In the genomic region with DNA sequence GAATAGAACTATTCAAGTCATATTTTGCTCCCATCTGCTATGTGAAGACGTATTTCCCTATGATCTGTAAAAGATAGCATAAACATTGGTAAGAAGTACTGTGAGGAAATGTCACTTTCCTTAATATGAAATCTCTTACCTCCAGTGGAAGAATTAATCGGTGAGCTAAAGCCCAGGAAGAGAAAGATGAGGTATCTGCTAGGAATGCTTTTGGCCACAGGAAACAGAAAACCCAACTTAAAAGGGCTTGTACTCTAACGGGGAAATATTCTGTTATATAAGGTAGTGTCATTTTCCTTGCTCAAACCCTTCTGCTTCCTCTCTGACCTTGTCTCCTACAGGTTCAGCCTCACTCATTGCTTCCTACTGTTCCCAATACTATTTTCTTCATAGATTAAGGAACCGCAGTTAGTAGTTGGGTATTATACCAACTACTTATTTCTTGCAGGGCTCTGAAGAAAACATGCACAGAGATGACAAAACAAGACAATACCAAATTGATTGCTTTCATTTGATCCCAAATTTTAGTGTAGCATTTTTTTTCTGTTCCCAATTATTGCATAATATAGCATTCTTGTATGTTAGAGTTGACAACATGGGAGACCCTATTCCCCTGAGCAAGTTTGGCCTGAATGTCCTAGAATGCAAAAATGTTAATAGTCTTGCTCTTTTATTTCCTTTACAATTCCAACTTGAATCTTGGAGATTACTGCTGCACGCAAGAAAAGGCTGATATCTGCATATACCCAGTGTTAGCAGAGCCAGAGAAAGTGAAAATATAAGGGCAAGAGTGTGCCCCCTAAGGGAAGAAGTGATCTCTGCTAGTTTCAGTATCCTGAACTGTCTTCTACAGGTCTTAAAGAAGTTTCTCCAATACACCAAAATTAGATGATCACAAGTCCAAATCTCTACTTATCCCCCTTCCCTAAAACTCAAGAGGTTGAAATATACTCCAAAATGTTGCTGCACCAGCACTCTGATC, we compare ENCODE assay signal across 13 cellular contexts.
DNase-seq lines count a peak whose midpoint lies in the region; ATAC-seq, FAIRE-seq and TF ChIP-seq lines count a peak whose summit lies in the region.
"Had no signal": no experiment of that assay in that cellular context is flagged by ENCODE, and none has a peak within 500 bp of the region (broad histone marks: within the 10 kb centered on the region; RNA-seq: fewer than 3 reads in every experiment).

No MANE protein-coding gene starts in this region.

- 88% methylated on average over 5 of the region's 5 CpGs for WGBS in esophagus muscularis mucosa

- H3K4me1 ChIP-seq in foreskin keratinocyte, result peaks cover 4% of the 10 kb centered on the region
- no peaks in the 10 kb centered on the region for H3K4me1 ChIP-seq in ascending aorta
- H3K4me1 ChIP-seq in esophagus muscularis mucosa, result no peaks in the 10 kb centered on the region

- no peak overlapping the region for H3K4me3 ChIP-seq in HFF-Myc (replicated peaks; ENCODE audit: low read depth, low read length)
- H3K4me3 ChIP-seq in ascending aorta, result no peak overlapping the region
- no peak overlapping the region for H3K4me3 ChIP-seq in esophagus muscularis mucosa
- H3K4me3 ChIP-seq: PC-9, skin epidermis had no signal

- TF ChIP-seq EP300 in esophagus muscularis mucosa (IDR thresholded peaks at IDR 0.05), result no peak

- no peak for TF ChIP-seq POLR2A in esophagus muscularis mucosa (IDR thresholded peaks at IDR 0.05; ENCODE audit: low read depth)

- H3K27me3 ChIP-seq in foreskin keratinocyte (no peaks in the 10 kb centered on the region), ascending aorta (no peaks in the 10 kb centered on the region), esophagus muscularis mucosa (no peaks in the 10 kb centered on the region)

- H3K36me3 ChIP-seq in ascending aorta, result peaks cover 0 to 5% of the 10 kb centered on the region in 2 donors
- H3K36me3 ChIP-seq in esophagus muscularis mucosa, result peaks cover 0 to 33% (median 11%) of the 10 kb centered on the region in 4 donors

- FAIRE-seq in D721Med (lab: Jason Lieb, UNC), result no peak

- DNase-seq in D721Med (ENCODE audit: insufficient read length, low spot score), result no peak
- DNase-seq in HFF-Myc (ENCODE audit: extremely low read depth, low read depth), result no peak
- peak; percentile 3 for DNase-seq in RPMI8226
- no peak for DNase-seq in foreskin keratinocyte
- no peak for DNase-seq in ascending aorta (ENCODE audit: low spot score in 2 of 2)
- DNase-seq in esophagus muscularis mucosa (ENCODE audit: extremely low spot score), result no peak
- no peak for DNase-seq in nucleus accumbens (lab: John Stamatoyannopoulos, UW)
- no peak for DNase-seq in activated CD4-positive, alpha-beta T cell treated with anti-CD3 and anti-CD28 coated beads, Interleukin-2, amount 50 U/mL, for 4 hours
- DNase-seq: activated effector memory CD4-positive, alpha-beta T cell treated with Interleukin-2 at 50 U/mL for 16 hours; CD8-positive, alpha-beta T cell; hypothalamus; PC-9 had no signal

- TF ChIP-seq CTCF in D721Med (IDR thresholded peaks at IDR 0.05; ENCODE audit: insufficient read depth, missing control alignments) (peak; percentile 1), HFF-Myc (IDR thresholded peaks at IDR 0.05; ENCODE audit: low read depth, low read length, missing control alignments) (peak; percentile 11), foreskin keratinocyte (conservative IDR thresholded peaks at IDR 0.05) (peak; percentile 33), ascending aorta (IDR thresholded peaks at IDR 0.05) (no peak), esophagus muscularis mucosa (IDR thresholded peaks at IDR 0.05) (no peak)

- intact Hi-C loops in ascending aorta (cut with DNase I) (no loop called here), esophagus muscularis mucosa (cut with DNase I) (no loop called here)

- no peak for ATAC-seq in foreskin keratinocyte
- ATAC-seq: CD8-positive, alpha-beta T cell had no signal

- H3K27ac ChIP-seq in foreskin keratinocyte (no peak overlapping the region), ascending aorta (no peak overlapping the region), esophagus muscularis mucosa (replicated peaks in 1 of 4) (no peak overlapping the region)
- H3K27ac ChIP-seq: PC-9 had no signal

- H3K9me3 ChIP-seq in ascending aorta (no peaks in the 10 kb centered on the region), esophagus muscularis mucosa (no peaks in the 10 kb centered on the region)

Comparison
In these comparisons a context has a peak if more than half of its experiments do, and no peak if none do; other contexts are left out.
1. CTCF ChIP-seq: peak in D721Med (single experiment), HFF-Myc (single experiment) and foreskin keratinocyte (single experiment); none in ascending aorta (0 of 3) and esophagus muscularis mucosa (0 of 3).